8 cellular contexts compared by ENCODE assay signal in genomic region chr1:6348511-6349191, GRCh38. TPM values are rescaled to one million over a fixed set of nuclear protein-coding genes. Genes with fewer than 3 reads are reported as not detected.
DNase-seq lines count a peak whose midpoint lies in the region; ATAC-seq and TF ChIP-seq lines count a peak whose summit lies in the region.

No MANE protein-coding gene starts in this region.

- TF ChIP-seq CTCF in colonic mucosa (IDR thresholded peaks at IDR 0.05) (no peak), coronary artery (IDR thresholded peaks at IDR 0.05) (no peak)

- no peak overlapping the region for H2BK120ac ChIP-seq in trophoblast cell (ENCODE audit: insufficient read depth, low read length, poor library complexity)

- peak; percentile 63 to 77 for ATAC-seq in activated CD4-positive, CD25-positive, alpha-beta regulatory T cell treated with anti-CD3 and anti-CD28 coated beads, Interleukin-2, amount 50 U/mL, for 24 hours
- ATAC-seq in HG02973 (IDR thresholded peaks at IDR 0.05; ENCODE audit: unreplicated experiment) = no peak

- H4K91ac ChIP-seq in trophoblast cell (ENCODE audit: low read depth, low read length) = no peak overlapping the region

- no CpG with 5 or more reads among the region's 13 CpGs for WGBS in trophoblast cell (ENCODE audit: extremely low coverage, insufficient coverage, insufficient read length)

- no peak overlapping the region for H2BK12ac ChIP-seq in trophoblast cell (ENCODE audit: low read length)

- peaks cover 13% of the 10 kb centered on the region for H3K4me1 ChIP-seq in colonic mucosa
- H3K4me1 ChIP-seq in trophoblast cell (ENCODE audit: control insufficient read depth in 1 of 2, insufficient read depth in 2 of 2, low read length in 2 of 2) = peaks cover 3 to 7% of the 10 kb centered on the region in 2 experiments

- H3K27me3 ChIP-seq in colonic mucosa (no peaks in the 10 kb centered on the region), trophoblast cell (ENCODE audit: insufficient read depth, low read length) (no peaks in the 10 kb centered on the region)

- H4K12ac ChIP-seq in trophoblast cell (ENCODE audit: low read depth, low read length) = no peak overlapping the region

- peak overlapping the region; percentile 66 for H3K27ac ChIP-seq in colonic mucosa
- H3K27ac ChIP-seq in trophoblast cell (ENCODE audit: low read depth, low read length) = no peak overlapping the region
- peak overlapping the region in 1 of 2 donors; percentile 59 for H3K27ac ChIP-seq in coronary artery

- peak; percentile 24 for DNase-seq in EH (ENCODE audit: low read depth)
- peak; percentile 42 for DNase-seq in colonic mucosa
- DNase-seq in trophoblast cell = peak; percentile 54 to 64
- DNase-seq in retina = no peak
- no peak for DNase-seq in coronary artery (ENCODE audit: low spot score)
- DNase-seq in DMS114 treated with DMSO at 0.1 percent for 48 hours (lab: John Stamatoyannopoulos, UW; ENCODE audit: unreplicated experiment) = no peak

- H3K9ac ChIP-seq in colonic mucosa (ENCODE audit: low read depth in 2 of 2, low read length in 2 of 2) (peak overlapping the region in 1 of 2 donors; percentile 72), trophoblast cell (ENCODE audit: low read length) (no peak overlapping the region)

- no peak overlapping the region for H2AFZ ChIP-seq in trophoblast cell (ENCODE audit: insufficient read depth, low read length, poor library complexity)

- H3K4me2 ChIP-seq in trophoblast cell (ENCODE audit: low read length) = no peak overlapping the region

- H3K79me2 ChIP-seq in trophoblast cell (ENCODE audit: control insufficient read depth, insufficient read depth, low read length, poor library complexity) = no peaks in the 10 kb centered on the region

- H3K23ac ChIP-seq in trophoblast cell (ENCODE audit: low read length) = no peak overlapping the region

- H3K36me3 ChIP-seq in colonic mucosa (no peaks in the 10 kb centered on the region), trophoblast cell (ENCODE audit: control insufficient read depth in 1 of 2, insufficient read depth in 2 of 2, low read length in 2 of 2) (no peaks in the 10 kb centered on the region)

- H3K9me3 ChIP-seq in colonic mucosa (no peaks in the 10 kb centered on the region), trophoblast cell (ENCODE audit: insufficient read depth, low read depth, low read length) (peaks cover 7% of the 10 kb centered on the region)

- H3K4me3 ChIP-seq in colonic mucosa (no peak overlapping the region), trophoblast cell (ENCODE audit: low read depth, low read length) (no peak overlapping the region), coronary artery (no peak overlapping the region)

- intact Hi-C loops in colonic mucosa (cut with DNase I) = no loop called here

- H4K8ac ChIP-seq in trophoblast cell (ENCODE audit: low read depth, low read length) = no peak overlapping the region

- no peaks in the 10 kb centered on the region for H3K79me1 ChIP-seq in trophoblast cell (ENCODE audit: low read length)

- no peak overlapping the region for H3K4ac ChIP-seq in trophoblast cell (ENCODE audit: low read depth, low read length)

- no peak overlapping the region for H3K14ac ChIP-seq in trophoblast cell (ENCODE audit: low read length)

- H2AK5ac ChIP-seq in trophoblast cell (ENCODE audit: low read length) = no peak overlapping the region

- H2BK5ac ChIP-seq in trophoblast cell (ENCODE audit: low read depth, low read length, poor library complexity) = no peak overlapping the region

- H3K18ac ChIP-seq in trophoblast cell (ENCODE audit: low read length) = no peak overlapping the region

RNA-seq across cellular contexts. Expression of gene ACOT7, which starts 44.9 kb away (rescaled TPM):
- total RNA-seq in colonic mucosa = 100 to 1,000 TPM in 1 of 2 donors, 10 to 100 TPM in 1; 48.7 to 125 TPM
- 30.7 and 31.4 TPM in 2 replicates for polyA plus RNA-seq in trophoblast cell (2013)

Comparison
In these comparisons a context has a peak if more than half of its experiments do, and no peak if none do; other contexts are left out.
1. DNase-seq: peak in EH (single experiment), colonic mucosa (single experiment) and trophoblast cell (2 of 2); none in retina (single experiment), coronary artery (single experiment) and DMS114 treated with DMSO at 0.1 percent for 48 hours (single experiment).